ENCODE assay signal across 14 cellular contexts in the genomic region with DNA sequence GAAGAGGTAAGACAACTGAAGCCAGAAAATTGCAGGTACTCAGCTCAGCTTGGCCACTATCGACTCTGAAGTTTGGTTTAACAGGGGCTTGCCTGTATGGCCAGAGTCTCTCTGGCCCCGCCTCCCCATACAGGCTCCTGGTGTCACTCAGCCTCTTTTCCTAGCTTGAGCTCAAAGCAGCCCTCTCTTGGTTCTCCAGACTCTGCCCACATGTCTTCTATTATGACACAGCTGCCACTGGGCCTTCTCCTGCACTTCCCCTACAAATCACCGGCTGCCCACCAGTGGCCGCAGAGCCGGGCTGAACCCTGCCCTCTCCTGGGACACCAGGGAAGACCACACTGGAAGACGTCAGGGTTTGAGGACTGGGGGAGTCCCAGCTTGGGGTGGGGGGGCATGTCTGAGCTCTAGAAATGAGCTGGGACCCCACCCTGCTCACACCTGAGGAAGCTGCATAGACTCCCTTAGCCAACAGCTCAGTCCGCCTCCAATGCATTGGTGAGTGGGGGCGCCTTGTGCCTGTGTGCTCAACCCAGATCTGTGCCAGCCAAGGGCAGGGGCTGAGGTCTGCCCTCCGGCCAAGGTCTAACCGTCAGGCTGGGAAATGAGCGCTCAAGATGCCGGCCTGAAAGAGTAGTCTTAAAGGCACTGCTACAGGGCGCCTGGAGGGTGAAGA.
"Had no signal": no experiment of that assay in that cellular context is flagged by ENCODE, and none has a peak within 500 bp of the region (broad histone marks: within the 10 kb centered on the region; RNA-seq: fewer than 3 reads in every experiment).

No MANE protein-coding gene starts in this region.

- ATAC-seq: activated naive CD8-positive, alpha-beta T cell treated with anti-CD3 and anti-CD28 coated beads, Interleukin-2, amount 50 U/mL, for 24 hours; activated T-cell treated with anti-CD3 and anti-CD28 coated beads, Interleukin-2, amount 50 U/mL, for 4 hours had no signal

- H3K4me3 ChIP-seq: coronary artery, left lung had no signal

- H3K27ac ChIP-seq: coronary artery, heart left ventricle, left lung had no signal

- DNase-seq: activated CD4-positive, alpha-beta memory T cell treated with anti-CD3 and anti-CD28 coated beads for 36 hours; activated CD4-positive, alpha-beta T cell treated with anti-CD3 and anti-CD28 coated beads for 1 hour; activated gamma-delta T cell treated with Interleukin-2 at 50 U/mL for 16 hours; activated naive CD8-positive, alpha-beta T cell treated with anti-CD3 and anti-CD28 coated beads, Interleukin-2, amount 50 U/mL, for 24 hours; activated T-cell treated with anti-CD3 and anti-CD28 coated beads, Interleukin-2, amount 50 U/mL, for 4 hours; effector CD8-positive, alpha-beta T cell; heart left ventricle; left lung; stimulated activated CD4-positive, alpha-beta T cell treated with anti-CD3 and anti-CD28 coated beads, Interleukin-1b, Interleukin-23, amount 100 ng/mL, for 48 hours; stimulated activated naive CD4-positive, alpha-beta T cell; trophoblast cell had no signal

- FAIRE-seq: frontal cortex, islet of Langerhans had no signal

- H3K4me1 ChIP-seq: left lung had no signal

- H3K36me3 ChIP-seq: heart left ventricle, left lung had no signal

- H3K9me3 ChIP-seq: heart left ventricle, left lung had no signal
